Comparison of ENCODE assay signal across 24 cellular contexts in genomic region chr5:152439791-152440190, GRCh38. TPM values are rescaled to one million over a fixed set of nuclear protein-coding genes. Genes with fewer than 3 reads are reported as not detected.
"Had no signal": no experiment of that assay in that cellular context is flagged by ENCODE, and none has a peak within 500 bp of the region (broad histone marks: within the 10 kb centered on the region; RNA-seq: fewer than 3 reads in every experiment).

No MANE protein-coding gene starts in this region.

- H3K27me3 ChIP-seq: heart right ventricle, left lung had no signal

- H3K4me3 ChIP-seq: heart right ventricle, left lung, lower lobe of right lung, psoas muscle, spleen had no signal

- DNase-seq: cortex of kidney; effector memory CD4-positive, alpha-beta T cell; heart right ventricle; islet precursor cell; left lung; lower lobe of right lung; mesenchymal stem cell; naive B cell; psoas muscle; spleen; stimulated activated CD4-positive, alpha-beta T cell treated with anti-CD3 and anti-CD28 coated beads, Interleukin-15, amount 100 ng/mL, for 24 hours; stimulated activated CD4-positive, alpha-beta T cell treated with anti-CD3 and anti-CD28 coated beads, Interleukin-1b, Interleukin-23, amount 100 ng/mL, for 48 hours; stimulated activated CD4-positive, alpha-beta T cell treated with anti-CD3 and anti-CD28 coated beads, Interleukin-4, amount 100 ng/mL, for 24 hours; trophoblast cell had no signal

- ATAC-seq: esophagus mucosa; heart right ventricle; left lung; lower lobe of right lung; psoas muscle; sciatic nerve; stimulated activated memory B cell treated with anti-CD40 and anti-IgM and Interleukin-4, amounts not matched to agents 10 μg/mL and 1 μg/mL and 100 μg/mL, for 72 hours had no signal

- H3K27ac ChIP-seq: heart right ventricle, left lung, lower lobe of right lung, parathyroid adenoma, psoas muscle, spleen had no signal

RNA-seq across cellular contexts. Expression of gene NMUR2, which starts 34.7 kb away (rescaled TPM):
- total RNA-seq: chondrocyte, esophagus mucosa, fibroblast of lung, frontal cortex, lower lobe of right lung, omental fat pad, psoas muscle, sciatic nerve, skeletal muscle tissue, spleen, urinary bladder had no signal
